Comparison of ENCODE assay signal across 8 cellular contexts in the genomic region with DNA sequence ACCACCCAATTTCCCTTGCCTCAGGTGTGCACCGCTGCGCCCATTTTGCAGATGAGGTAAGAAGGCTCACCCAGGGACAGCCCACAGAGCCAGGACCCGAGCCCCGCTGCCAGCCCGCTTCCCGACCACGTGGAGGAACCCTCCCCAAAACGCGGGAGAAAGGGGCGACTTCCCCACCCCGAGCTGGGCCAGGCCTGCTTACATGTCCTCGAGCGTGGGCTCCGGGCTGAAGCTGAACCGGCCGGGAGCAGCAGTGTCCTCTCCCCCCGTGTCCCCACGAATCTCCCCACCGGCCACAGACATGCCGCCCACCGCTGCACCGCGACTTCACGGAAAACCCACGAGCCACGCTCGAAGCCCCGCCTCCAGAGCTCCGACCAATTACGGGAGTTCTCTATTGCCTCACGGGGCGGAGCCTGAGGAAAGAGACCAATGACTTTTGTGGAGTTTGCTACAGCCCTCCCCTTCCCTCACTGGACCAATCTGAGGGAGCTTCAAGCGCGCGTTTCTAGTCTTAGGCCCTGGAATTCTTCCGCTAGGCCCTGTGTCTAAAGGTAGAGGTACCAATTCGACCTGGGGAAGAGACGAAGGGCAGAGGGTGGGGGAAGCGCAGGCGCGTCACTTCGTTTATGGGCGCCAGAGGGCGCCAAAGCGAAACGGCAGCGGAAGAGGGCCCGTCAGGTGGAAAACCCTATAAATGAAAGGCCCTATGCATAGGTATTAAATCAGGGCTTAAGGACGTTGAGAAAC. TPM values are rescaled to one million over a fixed set of nuclear protein-coding genes. Genes with fewer than 3 reads are reported as not detected.
DNase-seq lines count a peak whose midpoint lies in the region; ATAC-seq and TF ChIP-seq lines count a peak whose summit lies in the region.

A gene (minus strand): TSS at position 353 of the 750 bp plus-strand sequence. CDS start 50 bp downstream, at position 303.

- peak; percentile 98 for ATAC-seq in HG02610 (IDR thresholded peaks at IDR 0.05; ENCODE audit: unreplicated experiment)
- peak; percentile 99 for ATAC-seq in SK-N-SH treated with all-trans-retinoic acid at 6 μM for 48 hours
- ATAC-seq in activated naive CD4-positive, alpha-beta T cell treated with anti-CD3 and anti-CD28 coated beads, Interleukin-2, amount 50 U/mL, for 72 hours = peak; percentile 95 to 96

- peaks cover 10 to 22% of the 10 kb centered on the region in 2 donors for H3K4me1 ChIP-seq in thyroid gland

- TF ChIP-seq CTCF in osteocyte (IDR thresholded peaks at IDR 0.05) = peak; percentile 80
- peak in 5 of 6 experiments; percentile 18 to 91 (median 81) for TF ChIP-seq CTCF in thyroid gland (IDR thresholded peaks at IDR 0.05)

- 1 to 2% methylated on average over 28 to 29 of the region's 49 CpGs for WGBS in thyroid gland, 2 donors

- intact Hi-C loops in head of caudate nucleus (cut with DNase I) = no loop called here
- intact Hi-C loops in thyroid gland (cut with DNase I) = loop anchor here (10.0 kb wide), 1 partner anchor 345 kb away; no protein-coding TSS in a partner anchor

- H3K4me3 Mint-ChIP-seq in osteocyte (ENCODE audit: unreplicated experiment) = no peak within 1 kb of the TSS

- no peaks in the 10 kb centered on the region for H3K9me3 ChIP-seq in thyroid gland

- H3K27me3 ChIP-seq in thyroid gland = no peaks in the 10 kb centered on the region

- H3K27me3 Mint-ChIP-seq in osteocyte (ENCODE audit: unreplicated experiment) = peaks cover 16% of the 10 kb centered on the region

- H3K9me3 Mint-ChIP-seq in activated naive CD4-positive, alpha-beta T cell treated with anti-CD3 and anti-CD28 coated beads, Interleukin-2, amount 50 U/mL, for 72 hours = no peaks in the 10 kb centered on the region
- H3K9me3 Mint-ChIP-seq in osteocyte (ENCODE audit: unreplicated experiment) = no peaks in the 10 kb centered on the region

- DNase-seq in NCI-H1092 (lab: John Stamatoyannopoulos, UW) (peak; percentile 100), head of caudate nucleus (peak; percentile 87 to 99 (median 95)), osteocyte (ENCODE audit: extremely low spot score, unreplicated experiment) (peak; percentile 97), thyroid gland (peak; percentile 98 to 99)
- DNase-seq in activated naive CD4-positive, alpha-beta T cell treated with anti-CD3 and anti-CD28 coated beads, Interleukin-2, amount 50 U/mL, for 72 hours (ENCODE audit: low spot score in 2 of 2) = peak; percentile 91 to 96

- H3K4me1 Mint-ChIP-seq in osteocyte (ENCODE audit: unreplicated experiment) = peaks cover 12% of the 10 kb centered on the region

- H3K36me3 Mint-ChIP-seq in activated naive CD4-positive, alpha-beta T cell treated with anti-CD3 and anti-CD28 coated beads, Interleukin-2, amount 50 U/mL, for 72 hours = peaks cover 0 to 8% of the 10 kb centered on the region in 2 donors
- peaks cover 5% of the 10 kb centered on the region for H3K36me3 Mint-ChIP-seq in osteocyte (ENCODE audit: unreplicated experiment)

- peak within 1 kb of the TSS; percentile 19 to 68 (median 24) for H3K4me3 ChIP-seq in thyroid gland (replicated peaks in 1 of 3)

- peak; percentile 41 for TF ChIP-seq POLR2A in GM10847 (IDR thresholded peaks at IDR 0.05; ENCODE audit: extremely low read depth, insufficient read length)
- TF ChIP-seq POLR2A in thyroid gland (IDR thresholded peaks at IDR 0.05) = peak in 1 of 2 donors; percentile 59

- H3K27ac ChIP-seq in thyroid gland = peak within 1 kb of the TSS; percentile 27 to 76 (median 69)

- no peak within 1 kb of the TSS for H3K27ac Mint-ChIP-seq in activated naive CD4-positive, alpha-beta T cell treated with anti-CD3 and anti-CD28 coated beads, Interleukin-2, amount 50 U/mL, for 72 hours
- no peak within 1 kb of the TSS for H3K27ac Mint-ChIP-seq in osteocyte (ENCODE audit: unreplicated experiment)

- H3K36me3 ChIP-seq in thyroid gland = no peaks in the 10 kb centered on the region

TF ChIP-seq in SK-N-SH treated with all-trans-retinoic acid at 6 μM for 48 hours, 23 proteins besides CTCF, POLR2A, EP300 and RAD21:
- no peak for TF ChIP-seq ESRRG (CRISPR knock-in tag; IDR thresholded peaks at IDR 0.05)
- no peak for TF ChIP-seq PPARA (CRISPR knock-in tag; IDR thresholded peaks at IDR 0.05; ENCODE audit: borderline replicate concordance)
- TF ChIP-seq SNAI2 (CRISPR knock-in tag; IDR thresholded peaks at IDR 0.05) = no peak; the same call in 1 of the 2 replicates
- TF ChIP-seq, protein P1, sequence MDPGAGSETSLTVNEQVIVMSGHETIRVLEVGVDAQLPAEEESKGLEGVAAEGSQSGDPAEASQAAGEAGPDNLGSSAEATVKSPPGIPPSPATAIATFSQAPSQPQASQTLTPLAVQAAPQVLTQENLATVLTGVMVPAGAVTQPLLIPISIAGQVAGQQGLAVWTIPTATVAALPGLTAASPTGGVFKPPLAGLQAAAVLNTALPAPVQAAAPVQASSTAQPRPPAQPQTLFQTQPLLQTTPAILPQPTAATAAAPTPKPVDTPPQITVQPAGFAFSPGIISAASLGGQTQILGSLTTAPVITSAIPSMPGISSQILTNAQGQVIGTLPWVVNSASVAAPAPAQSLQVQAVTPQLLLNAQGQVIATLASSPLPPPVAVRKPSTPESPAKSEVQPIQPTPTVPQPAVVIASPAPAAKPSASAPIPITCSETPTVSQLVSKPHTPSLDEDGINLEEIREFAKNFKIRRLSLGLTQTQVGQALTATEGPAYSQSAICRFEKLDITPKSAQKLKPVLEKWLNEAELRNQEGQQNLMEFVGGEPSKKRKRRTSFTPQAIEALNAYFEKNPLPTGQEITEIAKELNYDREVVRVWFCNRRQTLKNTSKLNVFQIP (CRISPR knock-in tag; IDR thresholded peaks at IDR 0.05; ENCODE audit: borderline replicate concordance, low read depth) = 0 out of 2 replicates have a peak, but pooled peaks have one; percentile 31
- TF ChIP-seq, protein P2, sequence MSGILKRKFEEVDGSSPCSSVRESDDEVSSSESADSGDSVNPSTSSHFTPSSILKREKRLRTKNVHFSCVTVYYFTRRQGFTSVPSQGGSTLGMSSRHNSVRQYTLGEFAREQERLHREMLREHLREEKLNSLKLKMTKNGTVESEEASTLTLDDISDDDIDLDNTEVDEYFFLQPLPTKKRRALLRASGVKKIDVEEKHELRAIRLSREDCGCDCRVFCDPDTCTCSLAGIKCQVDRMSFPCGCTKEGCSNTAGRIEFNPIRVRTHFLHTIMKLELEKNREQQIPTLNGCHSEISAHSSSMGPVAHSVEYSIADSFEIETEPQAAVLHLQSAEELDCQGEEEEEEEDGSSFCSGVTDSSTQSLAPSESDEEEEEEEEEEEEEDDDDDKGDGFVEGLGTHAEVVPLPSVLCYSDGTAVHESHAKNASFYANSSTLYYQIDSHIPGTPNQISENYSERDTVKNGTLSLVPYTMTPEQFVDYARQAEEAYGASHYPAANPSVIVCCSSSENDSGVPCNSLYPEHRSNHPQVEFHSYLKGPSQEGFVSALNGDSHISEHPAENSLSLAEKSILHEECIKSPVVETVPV (CRISPR knock-in tag; IDR thresholded peaks at IDR 0.05) = no peak
- TF ChIP-seq, protein P3, sequence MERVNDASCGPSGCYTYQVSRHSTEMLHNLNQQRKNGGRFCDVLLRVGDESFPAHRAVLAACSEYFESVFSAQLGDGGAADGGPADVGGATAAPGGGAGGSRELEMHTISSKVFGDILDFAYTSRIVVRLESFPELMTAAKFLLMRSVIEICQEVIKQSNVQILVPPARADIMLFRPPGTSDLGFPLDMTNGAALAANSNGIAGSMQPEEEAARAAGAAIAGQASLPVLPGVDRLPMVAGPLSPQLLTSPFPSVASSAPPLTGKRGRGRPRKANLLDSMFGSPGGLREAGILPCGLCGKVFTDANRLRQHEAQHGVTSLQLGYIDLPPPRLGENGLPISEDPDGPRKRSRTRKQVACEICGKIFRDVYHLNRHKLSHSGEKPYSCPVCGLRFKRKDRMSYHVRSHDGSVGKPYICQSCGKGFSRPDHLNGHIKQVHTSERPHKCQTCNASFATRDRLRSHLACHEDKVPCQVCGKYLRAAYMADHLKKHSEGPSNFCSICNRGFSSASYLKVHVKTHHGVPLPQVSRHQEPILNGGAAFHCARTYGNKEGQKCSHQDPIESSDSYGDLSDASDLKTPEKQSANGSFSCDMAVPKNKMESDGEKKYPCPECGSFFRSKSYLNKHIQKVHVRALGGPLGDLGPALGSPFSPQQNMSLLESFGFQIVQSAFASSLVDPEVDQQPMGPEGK (CRISPR knock-in tag; IDR thresholded peaks at IDR 0.05; ENCODE audit: borderline replicate concordance) = no peak
- TF ChIP-seq GLIS3 (CRISPR knock-in tag; IDR thresholded peaks at IDR 0.05) = no peak
- peak; percentile 68; the same call in 1 of the 2 replicates for TF ChIP-seq ZNF70 (CRISPR knock-in tag; IDR thresholded peaks at IDR 0.05)
- no peak for TF ChIP-seq ARNTL (CRISPR knock-in tag; IDR thresholded peaks at IDR 0.05; ENCODE audit: borderline replicate concordance, low read depth)
- no peak for TF ChIP-seq ZFP30 (CRISPR knock-in tag; IDR thresholded peaks at IDR 0.05)
- no peak for TF ChIP-seq ISL1 (CRISPR knock-in tag; IDR thresholded peaks at IDR 0.05)
- no peak for TF ChIP-seq BACH2 (CRISPR knock-in tag; IDR thresholded peaks at IDR 0.05; ENCODE audit: borderline replicate concordance)
- no peak for TF ChIP-seq RARB (CRISPR knock-in tag; IDR thresholded peaks at IDR 0.05)
- TF ChIP-seq CSDC2 (CRISPR knock-in tag; IDR thresholded peaks at IDR 0.05) = no peak; the same call in 1 of the 2 replicates
- TF ChIP-seq ZNF8 (CRISPR knock-in tag; IDR thresholded peaks at IDR 0.05) = no peak
- TF ChIP-seq, protein P4, sequence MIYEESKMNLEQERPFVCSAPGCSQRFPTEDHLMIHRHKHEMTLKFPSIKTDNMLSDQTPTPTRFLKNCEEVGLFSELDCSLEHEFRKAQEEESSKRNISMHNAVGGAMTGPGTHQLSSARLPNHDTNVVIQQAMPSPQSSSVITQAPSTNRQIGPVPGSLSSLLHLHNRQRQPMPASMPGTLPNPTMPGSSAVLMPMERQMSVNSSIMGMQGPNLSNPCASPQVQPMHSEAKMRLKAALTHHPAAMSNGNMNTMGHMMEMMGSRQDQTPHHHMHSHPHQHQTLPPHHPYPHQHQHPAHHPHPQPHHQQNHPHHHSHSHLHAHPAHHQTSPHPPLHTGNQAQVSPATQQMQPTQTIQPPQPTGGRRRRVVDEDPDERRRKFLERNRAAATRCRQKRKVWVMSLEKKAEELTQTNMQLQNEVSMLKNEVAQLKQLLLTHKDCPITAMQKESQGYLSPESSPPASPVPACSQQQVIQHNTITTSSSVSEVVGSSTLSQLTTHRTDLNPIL (CRISPR knock-in tag; IDR thresholded peaks at IDR 0.05; ENCODE audit: low read depth) = no peak

RNA-seq across cellular contexts. Expression of the gene that starts here (rescaled TPM):
- 100 to 1,000 TPM in 1 of 2 donors, 10 to 100 TPM in 1; 53.1 to 113 TPM for total RNA-seq in activated naive CD4-positive, alpha-beta T cell treated with anti-CD3 and anti-CD28 coated beads, Interleukin-2, amount 50 U/mL, for 72 hours
- 26.8 and 30.3 TPM in 2 replicates for total RNA-seq in osteocyte
- 10 to 100 TPM; 18.8 to 26.4 (median 22.5) TPM for total RNA-seq in thyroid gland

Comparison
In these comparisons a context has a peak if more than half of its experiments do, and no peak if none do; other contexts are left out.
1. Peak in every context shown above with its lines: DNase-seq, ATAC-seq, H3K4me3 ChIP-seq and H3K27ac ChIP-seq.